In genomic region chr3:183810643-183811594, GRCh38 we compare ENCODE assay signal across 30 cellular contexts. TPM values are rescaled to one million over a fixed set of nuclear protein-coding genes. Genes with fewer than 3 reads are reported as not detected.
A peak's percentile ranks its signal among the peaks of the same experiment; 100 is the strongest.
DNase-seq lines count a peak whose midpoint lies in the region; ATAC-seq, FAIRE-seq and TF ChIP-seq lines count a peak whose summit lies in the region.
"Had no signal": no experiment of that assay in that cellular context is flagged by ENCODE, and none has a peak within 500 bp of the region (broad histone marks: within the 10 kb centered on the region; RNA-seq: fewer than 3 reads in every experiment).

No MANE protein-coding gene starts in this region.

- no peaks in the 10 kb centered on the region for H3K79me2 ChIP-seq in H9 (ENCODE audit: insufficient read depth, low read length)

- no peaks in the 10 kb centered on the region for H4K20me1 ChIP-seq in H9 (ENCODE audit: control insufficient read depth, insufficient read depth, insufficient read length)

- H3K18ac ChIP-seq in H9 (ENCODE audit: insufficient read length, low read depth, low read length) = no peak overlapping the region

- no peak overlapping the region for H3K27ac ChIP-seq in H9 (ENCODE audit: insufficient read length, low read depth, low read length)
- H3K27ac ChIP-seq in RWPE2 (ENCODE audit: poor library complexity, severe bottlenecking) = peak overlapping the region; percentile 31
- H3K27ac ChIP-seq in cingulate gyrus (ENCODE audit: low read depth, low read length) = peak overlapping the region; percentile 81
- H3K27ac ChIP-seq in pancreas = peak overlapping the region; percentile 74 to 87 (median 80)
- H3K27ac ChIP-seq: breast epithelium, colonic mucosa, left lung, prostate gland, right lobe of liver, upper lobe of left lung had no signal

- no peak overlapping the region for H4K91ac ChIP-seq in H9 (ENCODE audit: insufficient read length, low read depth, low read length)

- TF ChIP-seq CTCF in H9 (conservative IDR thresholded peaks at IDR 0.05) (no peak), RWPE2 (IDR thresholded peaks at IDR 0.05; ENCODE audit: poor library complexity, severe bottlenecking) (no peak), pancreas (IDR thresholded peaks at IDR 0.05) (no peak)

- no CpG with 5 or more reads among the region's 24 CpGs for WGBS in H9 (ENCODE audit: extremely low coverage, insufficient read length, low lambda C conversion rate)
- WGBS in pancreas, 2 donors = 56 to 58% methylated on average over 24 of the region's 24 CpGs

- intact Hi-C loops in pancreas (cut with DNase I) = no loop called here

- no peak overlapping the region for H2BK20ac ChIP-seq in H9 (ENCODE audit: low read depth, low read length, poor library complexity, severe bottlenecking)

- H3K27me3 ChIP-seq in H9 (ENCODE audit: insufficient read depth, low read length) = no peaks in the 10 kb centered on the region
- no peaks in the 10 kb centered on the region for H3K27me3 ChIP-seq in RWPE2 (ENCODE audit: insufficient read depth, poor library complexity, severe bottlenecking)
- no peaks in the 10 kb centered on the region for H3K27me3 ChIP-seq in pancreas
- H3K27me3 ChIP-seq: BLaER1 treated with 17β-estradiol and CSF1 and Interleukin-3, amounts not matched to agents 10 nM and 100 nM; breast epithelium; colonic mucosa; left lung; right lobe of liver; upper lobe of left lung had no signal

- H3K9me3 ChIP-seq in H9 (ENCODE audit: control insufficient read depth, low read depth, low read length) (no peaks in the 10 kb centered on the region), RWPE2 (ENCODE audit: severe bottlenecking) (no peaks in the 10 kb centered on the region), pancreas (no peaks in the 10 kb centered on the region)
- H3K9me3 ChIP-seq: BLaER1 treated with 17β-estradiol and CSF1 and Interleukin-3, amounts not matched to agents 10 nM and 100 nM; breast epithelium; colonic mucosa; left lung; prostate gland; right lobe of liver; SK-N-SH; upper lobe of left lung had no signal

- no peak overlapping the region for H3K23ac ChIP-seq in H9 (ENCODE audit: insufficient read length, low read depth, low read length)

- H3K79me1 ChIP-seq in H9 (ENCODE audit: insufficient read depth, low read depth, low read length, poor library complexity, severe bottlenecking) = no peaks in the 10 kb centered on the region

- no peak overlapping the region for H3K56ac ChIP-seq in H9 (ENCODE audit: insufficient read length, low read depth, low read length)

- no peak overlapping the region for H3K4me2 ChIP-seq in H9 (ENCODE audit: insufficient read depth, insufficient read length, low read length)
- H3K4me2 ChIP-seq: BLaER1 treated with 17β-estradiol and CSF1 and Interleukin-3, amounts not matched to agents 10 nM and 100 nM; SK-N-SH had no signal

- peaks cover 32 to 80% (median 65%) of the 10 kb centered on the region in 3 experiments; a peak in 6 of 7 replicates for H3K36me3 Mint-ChIP-seq in H9 (ENCODE audit: insufficient read depth in 1 of 3, low read depth in 3 of 3)

- H2AFZ ChIP-seq in H9 (ENCODE audit: low read length) = no peak overlapping the region

- H2BK5ac ChIP-seq in H9 (ENCODE audit: insufficient read length, low read length) = no peak overlapping the region

- no peaks in the 10 kb centered on the region for H3K9me3 Mint-ChIP-seq in H9
- H3K9me3 Mint-ChIP-seq: activated CD4-positive, alpha-beta memory T cell treated with anti-CD3 and anti-CD28 coated beads for 36 hours had no signal

- no peak overlapping the region for H3K4me3 Mint-ChIP-seq in H9
- H3K4me3 Mint-ChIP-seq: activated CD4-positive, alpha-beta memory T cell treated with anti-CD3 and anti-CD28 coated beads for 36 hours had no signal

- no peaks in the 10 kb centered on the region for H3K27me3 Mint-ChIP-seq in H9 (ENCODE audit: low read depth)
- H3K27me3 Mint-ChIP-seq: activated CD4-positive, alpha-beta memory T cell treated with anti-CD3 and anti-CD28 coated beads for 36 hours had no signal

- H2BK120ac ChIP-seq in H9 (ENCODE audit: low read depth, low read length, poor library complexity, severe bottlenecking) = no peak overlapping the region

- DNase-seq in H9 = no peak
- no peak for DNase-seq in RWPE2 (ENCODE audit: low spot score)
- DNase-seq in pancreas = peak in 5 of 6 donors; percentile 79 to 92 (median 84)
- DNase-seq in hippocampal formation (lab: John Stamatoyannopoulos, UW) = no peak
- DNase-seq: activated CD4-positive, alpha-beta memory T cell treated with anti-CD3 and anti-CD28 coated beads for 36 hours; activated CD8-positive, alpha-beta memory T cell treated with anti-CD3 and anti-CD28 coated beads, Interleukin-2, amount 50 U/mL, for 48 hours; activated effector memory CD4-positive, alpha-beta T cell treated with Interleukin-2 at 50 U/mL for 16 hours; colonic mucosa; COR-L47; effector CD8-positive, alpha-beta T cell; left lung; mesendoderm; MM.1S; NCI-H2029; NCI-H524 treated with DMSO at 0.1 percent for 48 hours; right lobe of liver; SK-N-SH; stimulated activated CD8-positive, alpha-beta memory T cell treated with anti-CD3 and anti-CD28 coated beads, Interleukin-4, amount 100 ng/mL, for 48 hours had no signal

- H3K36me3 ChIP-seq in RWPE2 (ENCODE audit: low read depth) = peaks cover 66% of the 10 kb centered on the region
- peaks cover 0 to 15% (median 2%) of the 10 kb centered on the region in 3 donors for H3K36me3 ChIP-seq in pancreas

- H3K4me1 Mint-ChIP-seq in H9 = 0 out of 4 replicates have a peak, but pooled peaks cover 0 to 1% of the 10 kb centered on the region in 2 experiments

- no peak overlapping the region for H2BK15ac ChIP-seq in H9 (ENCODE audit: low read depth, low read length)

- H3K4ac ChIP-seq in H9 (ENCODE audit: low read depth, low read length) = no peak overlapping the region

- no peak overlapping the region for H2BK12ac ChIP-seq in H9 (ENCODE audit: insufficient read length, low read depth, low read length)

- H3K9ac ChIP-seq in H9 (ENCODE audit: extremely low read depth, insufficient read length, low read length) = no peak overlapping the region
- H3K9ac ChIP-seq: BLaER1 treated with 17β-estradiol and CSF1 and Interleukin-3, amounts not matched to agents 10 nM and 100 nM; SK-N-SH had no signal

- H3K4me3 ChIP-seq in RWPE2 (ENCODE audit: severe bottlenecking) (no peak overlapping the region), pancreas (no peak overlapping the region)
- H3K4me3 ChIP-seq: BLaER1 treated with 17β-estradiol and CSF1 and Interleukin-3, amounts not matched to agents 10 nM and 100 nM; breast epithelium; colonic mucosa; left lung; prostate gland; right lobe of liver; upper lobe of left lung had no signal

- no peak for FAIRE-seq in pancreas (lab: Jason Lieb, UNC)
- FAIRE-seq: GM12891, H54, HepG2 had no signal

- no peak overlapping the region for H4K8ac ChIP-seq in H9 (replicated peaks; ENCODE audit: insufficient read length, low read depth, low read length)

- no peaks in the 10 kb centered on the region for H3K23me2 ChIP-seq in H9 (ENCODE audit: insufficient read length, low read depth, low read length, poor library complexity, severe bottlenecking)

- no peak overlapping the region for H4K5ac ChIP-seq in H9 (ENCODE audit: insufficient read length, low read depth, low read length)

- no peaks in the 10 kb centered on the region for H3K4me1 ChIP-seq in H9 (ENCODE audit: insufficient read depth, low read length)
- peaks cover 15% of the 10 kb centered on the region for H3K4me1 ChIP-seq in RWPE2 (ENCODE audit: insufficient read depth, poor library complexity, severe bottlenecking)
- H3K4me1 ChIP-seq in pancreas = peaks cover 13 to 26% (median 25%) of the 10 kb centered on the region in 3 donors
- H3K4me1 ChIP-seq: BLaER1 treated with 17β-estradiol and CSF1 and Interleukin-3, amounts not matched to agents 10 nM and 100 nM; breast epithelium; colonic mucosa; left lung; right lobe of liver; upper lobe of left lung had no signal

- H3T11ph ChIP-seq in H9 (ENCODE audit: low read length) = no peak overlapping the region

- no peak overlapping the region for H3K14ac ChIP-seq in H9 (ENCODE audit: insufficient read depth, low read length)

- no peak overlapping the region for H2AK5ac ChIP-seq in H9 (ENCODE audit: insufficient read length, low read length)

- peak overlapping the region; percentile 4 to 77 (median 32); a peak in 4 of 7 replicates for H3K27ac Mint-ChIP-seq in H9

- ATAC-seq in RWPE2 (ENCODE audit: low read depth) (no peak), pancreas (peak; percentile 90 to 93 (median 92)), GM19397 (IDR thresholded peaks at IDR 0.05; ENCODE audit: unreplicated experiment) (no peak), HG03460 (IDR thresholded peaks at IDR 0.05; ENCODE audit: unreplicated experiment) (no peak)
- ATAC-seq: activated CD4-positive, CD25-positive, alpha-beta regulatory T cell treated with anti-CD3 and anti-CD28 coated beads, Interleukin-2, amount 50 U/mL, for 24 hours; HepG2; left lung; right lobe of liver; Right ventricle myocardium inferior had no signal

RNA-seq across cellular contexts. Expression of gene MAP6D1, which starts 14.5 kb away (rescaled TPM):
- 5.6 and 7.1 TPM in 2 replicates for total RNA-seq in H9 (2021)
- total RNA-seq in pancreas = 1 to 10 TPM; 2.5 to 6.3 (median 3.7) TPM
- polyA plus RNA-seq in pancreas = 1 to 10 TPM; 1.4 to 2.7 TPM

Comparison
In these comparisons a context has a peak if more than half of its experiments do, and no peak if none do; other contexts are left out.
1. DNase-seq: peak in pancreas (5 of 6); none in H9 (single experiment), RWPE2 (single experiment) and hippocampal formation (0 of 2).
2. ATAC-seq: peak in pancreas (4 of 4); none in RWPE2 (single experiment), GM19397 (single experiment) and HG03460 (single experiment).